ENCODE assay signal across 19 cellular contexts in the genomic region with DNA sequence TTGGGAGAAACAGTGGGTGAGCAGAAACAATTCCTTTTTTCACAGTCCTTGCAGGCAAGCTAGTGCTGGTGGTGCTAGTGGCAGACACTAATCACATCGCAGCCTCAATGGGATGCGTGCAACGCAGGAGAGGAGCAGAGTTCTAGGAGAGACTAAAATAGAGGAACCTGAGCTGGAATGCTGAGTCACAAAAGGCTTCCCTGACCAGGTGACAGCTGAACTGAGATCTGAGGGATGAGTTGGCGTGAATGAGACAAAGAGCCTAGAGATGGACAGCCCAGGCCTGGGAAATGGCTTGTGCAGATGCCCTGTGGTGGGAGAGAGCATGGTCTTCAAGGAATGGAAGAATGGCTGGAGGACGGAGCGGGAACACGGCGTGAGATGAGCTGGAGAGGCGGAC. TPM values are rescaled to one million over a fixed set of nuclear protein-coding genes. Genes with fewer than 3 reads are reported as not detected.
DNase-seq lines count a peak whose midpoint lies in the region; ATAC-seq, FAIRE-seq and TF ChIP-seq lines count a peak whose summit lies in the region.
"Had no signal": no experiment of that assay in that cellular context is flagged by ENCODE, and none has a peak within 500 bp of the region (broad histone marks: within the 10 kb centered on the region; RNA-seq: fewer than 3 reads in every experiment).

No MANE protein-coding gene starts in this region.

- no peak for FAIRE-seq in HepG2 (lab: Jason Lieb, UNC)
- peak; percentile 55 for FAIRE-seq in K562 (lab: Jason Lieb, UNC)
- FAIRE-seq: A204.1 had no signal

- intact Hi-C loops in HepG2 (cut with micrococcal nuclease; ENCODE audit: unreplicated experiment), result no loop called here
- intact Hi-C loops in right lobe of liver (cut with DNase I), result no loop called here
- intact Hi-C loops in K562 (cut with micrococcal nuclease), result loop anchor here (2.0 kb wide), 1 partner anchor 219 kb away; no protein-coding TSS in a partner anchor
- intact Hi-C loops in spleen (cut with DNase I; ENCODE audit: low total_unique reads), result no loop called here

- CTCF ChIA-PET in HepG2 (lab: Yijun Ruan, JAX; ENCODE audit: low intra/inter-chr PET ratio, low total read pairs), result no interaction called here
- CTCF ChIA-PET in K562 (lab: Yijun Ruan, JAX; ENCODE audit: low intra/inter-chr PET ratio), result no interaction called here

- DNase-seq in HepG2 (ENCODE audit: low spot score), result no peak
- DNase-seq in right lobe of liver, result no peak
- peak in 1 of 4 experiments; percentile 27 for DNase-seq in K562 (ENCODE audit: extremely low read depth in 1 of 4, low spot score in 3 of 4)
- DNase-seq in myocyte (ENCODE audit: low read depth), result peak; percentile 17
- peak; percentile 28 for DNase-seq in spleen
- no peak for DNase-seq in activated CD4-positive, alpha-beta T cell treated with anti-CD3 and anti-CD28 coated beads for 48 hours
- DNase-seq in globus pallidus (ENCODE audit: low spot score), result no peak
- no peak for DNase-seq in HuH-7.5 (ENCODE audit: low spot score)
- DNase-seq: CD4-positive, alpha-beta memory T cell; DMS153; EL; H7; KBM-7; NCI-H1105 treated with DMSO at 0.1 percent for 48 hours; NCI-H1694; NCI-H510A; NCI-H748 treated with DMSO at 0.1 percent for 48 hours; PC-9 had no signal

- POLR2A ChIA-PET in HepG2 (lab: Yijun Ruan, JAX) (no interaction called here), K562 (lab: Yijun Ruan, JAX) (interaction anchor here (0.6 to 1.2 kb wide), 5 partner anchors 11 to 888 kb away, joined by 3 to 4 read pairs (median 3); a partner anchor contains a TSS)

- in situ Hi-C loops in HepG2 (cut with HindIII; ENCODE audit: extremely low pct_ligation_motif_present, low pct_unique_long_range_greater_than_20kb) (no loop called here), K562 (cut with MboI) (no loop called here)

- H3K79me2 ChIP-seq in HepG2 (ENCODE audit: insufficient read depth, low read length) (no peaks in the 10 kb centered on the region), K562 (ENCODE audit: control insufficient read depth, insufficient read depth, low read length) (no peaks in the 10 kb centered on the region)

- TF ChIP-seq CTCF in HepG2 (CRISPR knock-in tag; IDR thresholded peaks at IDR 0.05), result no peak
- no peak for TF ChIP-seq CTCF in right lobe of liver (IDR thresholded peaks at IDR 0.05)
- TF ChIP-seq CTCF in K562 (IDR thresholded peaks at IDR 0.05 in 2 of 3, conservative IDR thresholded peaks at IDR 0.05 in 1 of 3; ENCODE audit: insufficient read depth in 2 of 3, low read depth in 1 of 3, low read length in 3 of 3), result no peak
- TF ChIP-seq CTCF in spleen (IDR thresholded peaks at IDR 0.05 in 8 of 11, conservative IDR thresholded peaks at IDR 0.05 in 3 of 11), result no peak

- no peak for TF ChIP-seq EP300 in HepG2 (IDR thresholded peaks at IDR 0.05; ENCODE audit: low read depth in 2 of 2, low read length in 2 of 2)
- no peak for TF ChIP-seq EP300 in HepG2 (CRISPR knock-in tag; IDR thresholded peaks at IDR 0.05; ENCODE audit: borderline replicate concordance)
- no peak for TF ChIP-seq EP300 in K562 (IDR thresholded peaks at IDR 0.05; ENCODE audit: low read length)

- no peak overlapping the region for H3K27ac ChIP-seq in HepG2 (ENCODE audit: extremely low read length, insufficient read depth, low read length)
- H3K27ac ChIP-seq in right lobe of liver, result no peak overlapping the region
- H3K27ac ChIP-seq in K562 (ENCODE audit: extremely low read depth, low read depth, low read length), result no peak overlapping the region
- no peak overlapping the region for H3K27ac ChIP-seq in spleen
- H3K27ac ChIP-seq: PC-9 had no signal

- 57% methylated on average over 9 of the region's 9 CpGs for WGBS in HepG2 (ENCODE audit: low lambda C conversion rate)
- WGBS in right lobe of liver (ENCODE audit: insufficient coverage, low coverage, low lambda C conversion rate, missing lambda C conversion rate), result 94% methylated on average over 5 of the region's 9 CpGs
- 41% methylated on average over 9 of the region's 9 CpGs for whole genome bisulfite sequencing in K562 (ENCODE audit: insufficient coverage, low coverage, missing lambda C conversion rate)
- WGBS in spleen, 5 donors, result 94 to 97% (median 95%) methylated on average over 9 of the region's 9 CpGs

- ATAC-seq in HepG2, result no peak; the same call in 2 of the 3 replicates
- no peak for ATAC-seq in right lobe of liver
- ATAC-seq in K562, result peak; percentile 62

- no peaks in the 10 kb centered on the region for H4K20me1 ChIP-seq in HepG2 (ENCODE audit: insufficient read depth, low read length)
- H4K20me1 ChIP-seq in K562 (replicated peaks; ENCODE audit: control insufficient read depth, insufficient read depth, low read length), result no peaks in the 10 kb centered on the region

- TF ChIP-seq RAD21 in HepG2 (CRISPR knock-in tag; IDR thresholded peaks at IDR 0.05) (no peak), K562 (CRISPR knock-in tag; conservative IDR thresholded peaks at IDR 0.05 in 1 of 2, IDR thresholded peaks at IDR 0.05 in 1 of 2) (no peak)

- H3K9ac ChIP-seq in HepG2 (ENCODE audit: insufficient read depth, low read depth, low read length) (no peak overlapping the region), K562 (ENCODE audit: insufficient read depth in 1 of 2, low read depth in 2 of 2, low read length in 2 of 2) (peak overlapping the region in 1 of 2 experiments; percentile 33; a peak in 1 of 4 replicates)

- H2AFZ ChIP-seq in HepG2 (ENCODE audit: low read length) (no peak overlapping the region), K562 (ENCODE audit: low read depth, low read length) (peak overlapping the region; percentile 11; the same call in 1 of the 2 replicates)
- H2AFZ ChIP-seq: PC-9 had no signal

- H3K9me3 ChIP-seq in HepG2 (ENCODE audit: low read length) (peaks cover 7% of the 10 kb centered on the region; the same call in 1 of the 2 replicates), right lobe of liver (peaks cover 0 to 4% (median 0%) of the 10 kb centered on the region in 4 donors), K562 (replicated peaks; ENCODE audit: control insufficient read depth, insufficient read depth, low read depth, low read length) (no peaks in the 10 kb centered on the region), spleen (peaks cover 3 to 13% (median 9%) of the 10 kb centered on the region in 8 donors)

- H3K4me3 ChIP-seq in HepG2 (replicated peaks in 1 of 3; ENCODE audit: insufficient read depth in 1 of 3, low read depth in 2 of 3, low read length in 3 of 3) (no peak overlapping the region), right lobe of liver (no peak overlapping the region), K562 (no peak overlapping the region), spleen (no peak overlapping the region)
- H3K4me3 ChIP-seq: PC-9 had no signal

- H3K36me3 ChIP-seq in HepG2 (replicated peaks in 1 of 2; ENCODE audit: control insufficient read depth in 1 of 2, insufficient read depth in 2 of 2, low read length in 2 of 2) (no peaks in the 10 kb centered on the region), right lobe of liver (no peaks in the 10 kb centered on the region), K562 (ENCODE audit: control insufficient read depth, insufficient read depth, low read length) (no peaks in the 10 kb centered on the region), spleen (no peaks in the 10 kb centered on the region)

- BruUV-seq in HepG2 (replicated peaks; lab: Mats Ljungman, UMichigan) (no TSS peak), K562 (replicated peaks; lab: Mats Ljungman, UMichigan) (no TSS peak)

- H3K27me3 ChIP-seq in HepG2 (ENCODE audit: control insufficient read depth in 1 of 2, insufficient read depth in 2 of 2, low read length in 2 of 2) (no peaks in the 10 kb centered on the region), right lobe of liver (no peaks in the 10 kb centered on the region), K562 (ENCODE audit: control insufficient read depth in 2 of 2, insufficient read depth in 2 of 2, low read length in 2 of 2) (no peaks in the 10 kb centered on the region), spleen (replicated peaks in 1 of 7) (no peaks in the 10 kb centered on the region)

- no peak overlapping the region for H3K4me2 ChIP-seq in HepG2 (ENCODE audit: low read depth, low read length)
- no peak overlapping the region for H3K4me2 ChIP-seq in K562 (ENCODE audit: insufficient read depth, low read length)
- H3K4me2 ChIP-seq: PC-9 had no signal

- TF ChIP-seq POLR2A in HepG2 (IDR thresholded peaks at IDR 0.05; ENCODE audit: insufficient read depth in 1 of 2, low read depth in 2 of 2, low read length in 2 of 2) (no peak), right lobe of liver (IDR thresholded peaks at IDR 0.05) (no peak), K562 (conservative IDR thresholded peaks at IDR 0.05) (no peak), spleen (IDR thresholded peaks at IDR 0.05) (no peak)

- H3K9me1 ChIP-seq in K562 (ENCODE audit: control insufficient read depth, insufficient read depth, low read length), result no peaks in the 10 kb centered on the region

- H3K4me1 ChIP-seq in HepG2 (ENCODE audit: insufficient read depth, low read length) (peaks cover 14% of the 10 kb centered on the region), right lobe of liver (no peaks in the 10 kb centered on the region), K562 (replicated peaks in 1 of 2; ENCODE audit: control insufficient read depth in 2 of 2, insufficient read depth in 2 of 2, low read length in 2 of 2) (peaks cover 3 to 5% of the 10 kb centered on the region in 2 experiments; a peak in 2 of 5 replicates), spleen (no peaks in the 10 kb centered on the region)

RNA-seq across cellular contexts. Expression of a gene that starts 25.8 kb away (rescaled TPM):
- total RNA-seq in HepG2 (2016; rRNA removed; fragmentation: Illumina TruSeq; extraction: Trizol) (22.4 and 27.7 TPM in 2 replicates), right lobe of liver (100 to 1,000 TPM in 5 of 6 experiments, 10 to 100 TPM in 1; 94.1 to 172 (median 156) TPM), K562 (2014; rRNA removed) (20.2 and 20.3 TPM in 2 replicates), K562 (2014; rRNA removed; fragmentation: Illumina TruSeq; extraction: Trizol) (2.1 and 3.1 TPM in 2 replicates), K562 (2015; rRNA removed; fragmentation: Illumina TruSeq; extraction: Trizol) (8.8 and 9.0 TPM in 2 replicates), K562 (2021) (17.2 and 18.5 TPM in 2 replicates), myocyte (23.2 and 24.2 TPM in 2 replicates), spleen (10 to 100 TPM; 21.4 to 55.1 (median 35.1) TPM)
- 6.0 and 6.3 TPM in 2 replicates for total RNA-seq in HepG2 (2016; cell fraction: cytosol; rRNA removed; fragmentation: Illumina TruSeq; extraction: Trizol; ENCODE audit: low read depth)
- 23.1 and 29.1 TPM in 2 replicates for total RNA-seq in HepG2 (2016; cell fraction: insoluble cytoplasmic fraction; rRNA removed; fragmentation: Illumina TruSeq; extraction: Trizol)
- 9.4 and 9.6 TPM in 2 replicates for total RNA-seq in HepG2 (2016; cell fraction: membrane; rRNA removed; fragmentation: Illumina TruSeq; extraction: Trizol)
- 15.4 and 17.9 TPM in 2 replicates for total RNA-seq in HepG2 (2016; cell fraction: nucleus; rRNA removed; fragmentation: Illumina TruSeq; extraction: Trizol)
- polyA plus RNA-seq in HepG2 (2011; rRNA removed) (17.4 and 25.4 TPM in 2 replicates), K562 (2011; rRNA removed) (13.6 and 14.1 TPM in 2 replicates), K562 (2014; fragmentation: Illumina TruSeq; extraction: Trizol) (3.3 and 8.3 TPM in 2 replicates), K562 (2014; fragmentation: Nextera tagmentation; extraction: Ambion mirVana) (under 1 TPM; 0.06 to 0.14 TPM), K562 (2014; rRNA removed) (18.3 and 20.3 TPM in 2 replicates), spleen (10 to 100 TPM; 21.2 to 66.4 (median 40.1) TPM)
- 18.0 and 24.2 TPM in 2 replicates for polyA plus RNA-seq in HepG2 (2011; cell fraction: cytosol; rRNA removed)
- 56.5 and 57.9 TPM in 2 replicates for polyA plus RNA-seq in HepG2 (2011; cell fraction: nucleus; rRNA removed)
- polyA plus RNA-seq in HepG2 (2012), result 16.1 and 18.5 TPM in 2 replicates
- polyA plus RNA-seq in HepG2 (2016; cell fraction: cytosol; fragmentation: Illumina TruSeq; extraction: Trizol; ENCODE audit: low read depth), result 4.5 and 4.6 TPM in 2 replicates
- 17.0 and 22.0 TPM in 2 replicates for polyA plus RNA-seq in HepG2 (2016; cell fraction: insoluble cytoplasmic fraction; fragmentation: Illumina TruSeq; extraction: Trizol; ENCODE audit: low read depth)
- 5.6 and 5.7 TPM in 2 replicates for polyA plus RNA-seq in HepG2 (2016; cell fraction: membrane; fragmentation: Illumina TruSeq; extraction: Trizol; ENCODE audit: low read depth)
- 30.9 and 31.9 TPM in 2 replicates for polyA plus RNA-seq in HepG2 (2016; cell fraction: nucleus; fragmentation: Illumina TruSeq; extraction: Trizol; ENCODE audit: insufficient read depth, low read depth)
- polyA minus RNA-seq in HepG2 (2011; rRNA and poly(A)+ RNA removed; ENCODE audit: low replicate concordance), result 6.9 and 23.2 TPM in 2 replicates
- 15.2 and 16.1 TPM in 2 replicates for polyA minus RNA-seq in HepG2 (2011; cell fraction: cytosol; rRNA and poly(A)+ RNA removed)
- 9.3 and 10.6 TPM in 2 replicates for polyA minus RNA-seq in HepG2 (2011; cell fraction: nucleus; rRNA and poly(A)+ RNA removed)
- 6.2 and 32.9 TPM in 2 replicates for total RNA-seq in K562 (2011; cell fraction: chromatin; rRNA removed; ENCODE audit: low replicate concordance)
- total RNA-seq in K562 (2011; cell fraction: nucleolus; rRNA removed), result 34.2 and 46.8 TPM in 2 replicates
- total RNA-seq in K562 (2011; cell fraction: nucleoplasm; rRNA removed), result 17.8 and 18.3 TPM in 2 replicates
- 15.7 and 34.6 TPM in 2 replicates for polyA plus RNA-seq in K562 (2011; cell fraction: cytosol; rRNA removed)
- polyA plus RNA-seq in K562 (2011; cell fraction: nucleus; rRNA removed), result 34.9 and 56.3 TPM in 2 replicates
- 10.1 and 22.2 TPM in 2 replicates for polyA plus RNA-seq in K562 (2012)
- 2.3 and 3.0 TPM in 2 replicates for polyA minus RNA-seq in K562 (2011; rRNA and poly(A)+ RNA removed)
- 10.6 and 11.6 TPM in 2 replicates for polyA minus RNA-seq in K562 (2011; cell fraction: cytosol; rRNA and poly(A)+ RNA removed)
- polyA minus RNA-seq in K562 (2011; cell fraction: nucleus; rRNA and poly(A)+ RNA removed), result 11.1 and 14.4 TPM in 2 replicates
- polyA plus RNA-seq in myocyte (2012), result 10.8 TPM

RNA-seq across cellular contexts. Expression of a gene that starts 41.1 kb away (rescaled TPM):
- total RNA-seq in HepG2 (2016; rRNA removed; fragmentation: Illumina TruSeq; extraction: Trizol) (19.6 and 30.7 TPM in 2 replicates), right lobe of liver (10 to 100 TPM in 1 of 6 experiments, 1 to 10 TPM in 5; 4.7 to 10.2 (median 6.6) TPM), K562 (2014; rRNA removed) (14.6 and 15.1 TPM in 2 replicates), K562 (2014; rRNA removed; fragmentation: Illumina TruSeq; extraction: Trizol) (11.9 and 13.8 TPM in 2 replicates), K562 (2015; rRNA removed; fragmentation: Illumina TruSeq; extraction: Trizol) (9.2 and 9.3 TPM in 2 replicates), K562 (2021) (22.2 and 25.0 TPM in 2 replicates), myocyte (7.8 and 9.3 TPM in 2 replicates), spleen (10 to 100 TPM; 13.0 to 32.2 (median 29.8) TPM)
- 4.9 and 5.2 TPM in 2 replicates for total RNA-seq in HepG2 (2016; cell fraction: cytosol; rRNA removed; fragmentation: Illumina TruSeq; extraction: Trizol; ENCODE audit: low read depth)
- total RNA-seq in HepG2 (2016; cell fraction: insoluble cytoplasmic fraction; rRNA removed; fragmentation: Illumina TruSeq; extraction: Trizol), result 20.3 and 28.2 TPM in 2 replicates
- 13.5 and 13.6 TPM in 2 replicates for total RNA-seq in HepG2 (2016; cell fraction: membrane; rRNA removed; fragmentation: Illumina TruSeq; extraction: Trizol)
- total RNA-seq in HepG2 (2016; cell fraction: nucleus; rRNA removed; fragmentation: Illumina TruSeq; extraction: Trizol), result 15.8 and 19.8 TPM in 2 replicates
- polyA plus RNA-seq in HepG2 (2011; rRNA removed) (18.6 and 19.7 TPM in 2 replicates), K562 (2011; rRNA removed) (26.5 and 34.5 TPM in 2 replicates), K562 (2014; fragmentation: Illumina TruSeq; extraction: Trizol) (16.5 and 19.5 TPM in 2 replicates), K562 (2014; fragmentation: Nextera tagmentation; extraction: Ambion mirVana) (1 to 10 TPM; 4.0 to 6.5 TPM), K562 (2014; rRNA removed) (20.2 and 21.6 TPM in 2 replicates), spleen (10 to 100 TPM in 1 of 3 donors, 1 to 10 TPM in 2; 5.5 to 17.3 (median 8.1) TPM)
- 14.9 and 17.8 TPM in 2 replicates for polyA plus RNA-seq in HepG2 (2011; cell fraction: cytosol; rRNA removed)
- 19.3 and 19.7 TPM in 2 replicates for polyA plus RNA-seq in HepG2 (2011; cell fraction: nucleus; rRNA removed)
- 16.7 and 17.6 TPM in 2 replicates for polyA plus RNA-seq in HepG2 (2012)
- polyA plus RNA-seq in HepG2 (2016; cell fraction: cytosol; fragmentation: Illumina TruSeq; extraction: Trizol; ENCODE audit: low read depth), result 3.8 and 4.1 TPM in 2 replicates
- polyA plus RNA-seq in HepG2 (2016; cell fraction: insoluble cytoplasmic fraction; fragmentation: Illumina TruSeq; extraction: Trizol; ENCODE audit: low read depth), result 27.6 and 27.9 TPM in 2 replicates
- polyA plus RNA-seq in HepG2 (2016; cell fraction: membrane; fragmentation: Illumina TruSeq; extraction: Trizol; ENCODE audit: low read depth), result 9.0 TPM in 2 replicates
- 25.6 and 26.1 TPM in 2 replicates for polyA plus RNA-seq in HepG2 (2016; cell fraction: nucleus; fragmentation: Illumina TruSeq; extraction: Trizol; ENCODE audit: insufficient read depth, low read depth)
- polyA minus RNA-seq in HepG2 (2011; rRNA and poly(A)+ RNA removed; ENCODE audit: low replicate concordance), result 27.6 and 29.3 TPM in 2 replicates
- 14.1 and 15.8 TPM in 2 replicates for polyA minus RNA-seq in HepG2 (2011; cell fraction: cytosol; rRNA and poly(A)+ RNA removed)
- 11.6 and 11.8 TPM in 2 replicates for polyA minus RNA-seq in HepG2 (2011; cell fraction: nucleus; rRNA and poly(A)+ RNA removed)
- 18.7 and 28.7 TPM in 2 replicates for total RNA-seq in K562 (2011; cell fraction: chromatin; rRNA removed; ENCODE audit: low replicate concordance)
- total RNA-seq in K562 (2011; cell fraction: nucleolus; rRNA removed), result 23.0 and 27.2 TPM in 2 replicates
- total RNA-seq in K562 (2011; cell fraction: nucleoplasm; rRNA removed), result 21.1 and 23.8 TPM in 2 replicates
- 23.8 and 27.8 TPM in 2 replicates for polyA plus RNA-seq in K562 (2011; cell fraction: cytosol; rRNA removed)
- polyA plus RNA-seq in K562 (2011; cell fraction: nucleus; rRNA removed), result 28.8 and 32.2 TPM in 2 replicates
- polyA plus RNA-seq in K562 (2012), result 17.9 and 20.1 TPM in 2 replicates
- 28.0 and 45.8 TPM in 2 replicates for polyA minus RNA-seq in K562 (2011; rRNA and poly(A)+ RNA removed)
- polyA minus RNA-seq in K562 (2011; cell fraction: cytosol; rRNA and poly(A)+ RNA removed), result 13.2 and 21.8 TPM in 2 replicates
- 17.6 and 18.5 TPM in 2 replicates for polyA minus RNA-seq in K562 (2011; cell fraction: nucleus; rRNA and poly(A)+ RNA removed)
- polyA plus RNA-seq in myocyte (2012), result 20.8 TPM

Comparison
In these comparisons a context has a peak if more than half of its experiments do, and no peak if none do; other contexts are left out.
1. DNase-seq: peak in myocyte (single experiment) and spleen (single experiment); none in HepG2 (single experiment), right lobe of liver (0 of 3), activated CD4-positive, alpha-beta T cell treated with anti-CD3 and anti-CD28 coated beads for 48 hours (single experiment), globus pallidus (single experiment) and HuH-7.5 (single experiment).